ENCODE assay signal across 27 cellular contexts in genomic region chr6:134410531-134410930, GRCh38.
A peak's percentile ranks its signal among the peaks of the same experiment; 100 is the strongest.
DNase-seq lines count a peak whose midpoint lies in the region; ATAC-seq and TF ChIP-seq lines count a peak whose summit lies in the region.
"Had no signal": no experiment of that assay in that cellular context is flagged by ENCODE, and none has a peak within 500 bp of the region (broad histone marks: within the 10 kb centered on the region; RNA-seq: fewer than 3 reads in every experiment).

No MANE protein-coding gene starts in this region.

- POLR2A ChIA-PET in IMR-90 (lab: Charles Lee; ENCODE audit: unreplicated experiment) = no interaction called here

- CTCF ChIA-PET in IMR-90 (lab: Yijun Ruan, JAX) = interaction anchor here (1.1 kb wide), 1 partner anchor 413 kb away, joined by 3 read pairs; no protein-coding TSS in a partner anchor

- peaks cover 2% of the 10 kb centered on the region for H3K4me1 ChIP-seq in IMR-90 (ENCODE audit: control insufficient read depth, insufficient read depth, low read length)
- H3K4me1 ChIP-seq in adipocyte (ENCODE audit: control insufficient read depth, insufficient read depth, low read length) = peaks cover 21% of the 10 kb centered on the region
- H3K4me1 ChIP-seq: SJSA1 had no signal

- H3K14ac ChIP-seq in IMR-90 (replicated peaks; ENCODE audit: low read depth, low read length) = no peak overlapping the region

- no peak overlapping the region for H3K23ac ChIP-seq in IMR-90 (ENCODE audit: low read depth, low read length)

- H3K9me1 ChIP-seq in IMR-90 (ENCODE audit: insufficient read depth, low read length) = no peaks in the 10 kb centered on the region

- DNase-seq in IMR-90 (no peak), adipocyte (ENCODE audit: low read depth) (peak; percentile 29), glomerular visceral epithelial cell (ENCODE audit: extremely low spot score) (no peak), NCI-H226 (no peak), NCI-H2107 (lab: John Stamatoyannopoulos, UW) (no peak), nephron progenitor cell (no peak)
- DNase-seq: Calu3; CD8-positive, alpha-beta T cell; DMS79 treated with DMSO at 0.1 percent for 48 hours; GM23248; H7; KBM-7; MG63; NCI-H1105 treated with DMSO at 0.1 percent for 48 hours; NCI-H146; NCI-H1930; NCI-H446 treated with DMSO at 0.1 percent for 48 hours; NCI-H526; NCI-H82; NK-92 treated with Interleukin-12 subunit alpha and Interleukin-12 subunit beta, amount 100 ng/mL, for 24 hours; PC-3; Right ventricle myocardium superior; RPMI8226 had no signal

- no peak overlapping the region for H2BK20ac ChIP-seq in IMR-90 (ENCODE audit: low read depth, low read length)

- H3K27me3 Mint-ChIP-seq in nephron (ENCODE audit: low read depth) (no peaks in the 10 kb centered on the region), nephron progenitor cell (ENCODE audit: low read depth, poor library complexity) (no peaks in the 10 kb centered on the region)
- H3K27me3 Mint-ChIP-seq: B cell had no signal

- H3K9ac ChIP-seq in IMR-90 (ENCODE audit: low read depth, low read length) (no peak overlapping the region), adipocyte (ENCODE audit: low read length) (peak overlapping the region; percentile 24)
- H3K9ac ChIP-seq: GM23248 had no signal

- no peak overlapping the region for H2BK5ac ChIP-seq in IMR-90 (ENCODE audit: low read depth, low read length, poor library complexity, severe bottlenecking)

- no peak overlapping the region for H4K5ac ChIP-seq in IMR-90 (ENCODE audit: low read depth, low read length)

- H4K20me1 ChIP-seq in IMR-90 (ENCODE audit: insufficient read depth, low read length) = no peaks in the 10 kb centered on the region

- H3K36me3 Mint-ChIP-seq in nephron (ENCODE audit: low read depth) (no peaks in the 10 kb centered on the region), nephron progenitor cell (ENCODE audit: low read depth) (no peaks in the 10 kb centered on the region)

- intact Hi-C loops in IMR-90 (cut with micrococcal nuclease) = no loop called here

- no TSS peak for BruUV-seq in IMR-90 (replicated peaks; lab: Mats Ljungman, UMichigan)

- peaks cover 4% of the 10 kb centered on the region for H3K4me1 Mint-ChIP-seq in nephron
- H3K4me1 Mint-ChIP-seq in nephron progenitor cell = peaks cover 8% of the 10 kb centered on the region

- H2AFZ ChIP-seq in IMR-90 (replicated peaks; ENCODE audit: low read length, poor library complexity) = no peak overlapping the region
- H2AFZ ChIP-seq: GM23248 had no signal

- no peak overlapping the region for H4K8ac ChIP-seq in IMR-90 (ENCODE audit: low read depth in 2 of 2, low read length in 2 of 2)

- H3K56ac ChIP-seq in IMR-90 (ENCODE audit: extremely low read depth, insufficient read depth, low read length) = no peak overlapping the region

- peak; percentile 56 for ATAC-seq in IMR-90 (ENCODE audit: low read depth)
- ATAC-seq: CD8-positive, alpha-beta T cell; PC-3 had no signal

- no peaks in the 10 kb centered on the region for H3K27me3 ChIP-seq in IMR-90 (ENCODE audit: control insufficient read depth, insufficient read depth, low read length)
- no peaks in the 10 kb centered on the region for H3K27me3 ChIP-seq in adipocyte (replicated peaks; ENCODE audit: control insufficient read depth, insufficient read depth, low read length)
- H3K27me3 ChIP-seq: MG63, SJSA1 had no signal

- TF ChIP-seq CTCF in IMR-90 (conservative IDR thresholded peaks at IDR 0.05; ENCODE audit: low read depth, low read length) = no peak
- no peak for TF ChIP-seq CTCF in nephron (IDR thresholded peaks at IDR 0.05; ENCODE audit: unreplicated experiment in 3 of 3)
- no peak for TF ChIP-seq CTCF in nephron progenitor cell (IDR thresholded peaks at IDR 0.05)

- no peak overlapping the region for H2AK9ac ChIP-seq in IMR-90 (replicated peaks; ENCODE audit: low read depth, low read length, poor library complexity)

- H3K27ac ChIP-seq in IMR-90 (ENCODE audit: insufficient read depth, low read length) = no peak overlapping the region; the same call in 1 of the 2 replicates
- H3K27ac ChIP-seq: C4-2B, GM23248, SJSA1 had no signal

- H3K4me3 Mint-ChIP-seq in nephron = no peak overlapping the region
- no peak overlapping the region for H3K4me3 Mint-ChIP-seq in nephron progenitor cell
- H3K4me3 Mint-ChIP-seq: B cell; CD8-positive, alpha-beta T cell had no signal

- whole genome bisulfite sequencing in IMR-90 (ENCODE audit: extremely low coverage in 2 of 2, insufficient read length in 1 of 2), 2 experiments = no CpG with 5 or more reads among the region's 1 CpG

- H3K27ac Mint-ChIP-seq in nephron (peak overlapping the region in 2 of 3 experiments; percentile 1 to 60), nephron progenitor cell (no peak overlapping the region)
- H3K27ac Mint-ChIP-seq: B cell; CD8-positive, alpha-beta T cell had no signal

- H3K4me3 ChIP-seq in IMR-90 (ENCODE audit: insufficient read depth, low read depth, low read length) (no peak overlapping the region), adipocyte (ENCODE audit: low read length) (no peak overlapping the region)
- H3K4me3 ChIP-seq: GM23248, MG63, SJSA1 had no signal

- no peaks in the 10 kb centered on the region for H3K36me3 ChIP-seq in IMR-90 (ENCODE audit: control insufficient read depth, insufficient read depth, low read length)
- H3K36me3 ChIP-seq in adipocyte (ENCODE audit: control insufficient read depth, insufficient read depth, low read length, severe bottlenecking) = no peaks in the 10 kb centered on the region
- H3K36me3 ChIP-seq: MG63, SJSA1 had no signal

- H3K4me2 ChIP-seq in IMR-90 (ENCODE audit: low read depth, low read length) = no peak overlapping the region

- dilution Hi-C loops in IMR-90 (cut with HindIII; ENCODE audit: low sequenced_read_pairs, unreplicated experiment) = no loop called here

- H4K91ac ChIP-seq in IMR-90 (ENCODE audit: insufficient read depth, low read depth, low read length) = no peak overlapping the region

- no peak overlapping the region for H2BK120ac ChIP-seq in IMR-90 (ENCODE audit: low read depth, low read length)

- H2BK15ac ChIP-seq in IMR-90 (ENCODE audit: low read depth, low read length) = no peak overlapping the region

- peaks cover 5% of the 10 kb centered on the region for H3K9me3 ChIP-seq in IMR-90 (ENCODE audit: control insufficient read depth, insufficient read depth, low read length)
- H3K9me3 ChIP-seq in adipocyte (ENCODE audit: control insufficient read depth, low read length) = peaks cover 3% of the 10 kb centered on the region
- H3K9me3 ChIP-seq: SJSA1 had no signal

- H3K79me1 ChIP-seq in IMR-90 (ENCODE audit: low read depth in 1 of 2, low read length in 2 of 2) = no peaks in the 10 kb centered on the region

- TF ChIP-seq RAD21 in IMR-90 (IDR thresholded peaks at IDR 0.05; ENCODE audit: low read length) = no peak

- in situ Hi-C loops in IMR-90 (cut with MboI; ENCODE audit: low sequenced_read_pairs) = loop anchor here (10.0 kb wide), 1 partner anchor 236 kb away; no protein-coding TSS in a partner anchor

- H2AK5ac ChIP-seq in IMR-90 (ENCODE audit: low read depth, low read length) = no peak overlapping the region

- H3K9me3 Mint-ChIP-seq in nephron = peaks cover 10% of the 10 kb centered on the region
- H3K9me3 Mint-ChIP-seq in nephron progenitor cell = peaks cover 25% of the 10 kb centered on the region

- no peak overlapping the region; the same call in 1 of the 2 replicates for H3K4ac ChIP-seq in IMR-90 (ENCODE audit: low read depth, low read length)

- 0 out of 2 replicates have a peak overlapping the region, but pooled peaks have one; percentile 24 for H3K18ac ChIP-seq in IMR-90 (ENCODE audit: low read depth, low read length)

- TF ChIP-seq POLR2A in IMR-90 (IDR thresholded peaks at IDR 0.05; ENCODE audit: low read depth, low read length) = no peak

TF ChIP-seq in IMR-90, 13 proteins besides CTCF, POLR2A, EP300 and RAD21:
- no peak for TF ChIP-seq SMC3 (IDR thresholded peaks at IDR 0.05; ENCODE audit: low read depth, low read length)
- TF ChIP-seq MAZ (IDR thresholded peaks at IDR 0.05; ENCODE audit: borderline replicate concordance, low read depth, low read length) = no peak
- TF ChIP-seq USF2 (IDR thresholded peaks at IDR 0.05; ENCODE audit: low read depth, low read length) = no peak
- no peak for TF ChIP-seq MXI1 (IDR thresholded peaks at IDR 0.05; ENCODE audit: borderline replicate concordance, low read depth, low read length)
- no peak for TF ChIP-seq BHLHE40 (IDR thresholded peaks at IDR 0.05; ENCODE audit: low read depth, low read length)
- no peak for TF ChIP-seq NFE2L2 (IDR thresholded peaks at IDR 0.05; ENCODE audit: low read depth, low read length)
- TF ChIP-seq MAFK (IDR thresholded peaks at IDR 0.05; ENCODE audit: low read depth, low read length) = no peak
TF ChIP-seq in IMR-90: peak in this region for 0.
